1 cellular context compared by ENCODE assay signal in genomic region chr12:32997471-32997870, GRCh38.
TF ChIP-seq lines count a peak whose summit lies in the region.

No MANE protein-coding gene starts in this region.

TF ChIP-seq in H1, 55 proteins besides CTCF, POLR2A, EP300 and RAD21:
- no peak for TF ChIP-seq TBP (IDR thresholded peaks at IDR 0.05; ENCODE audit: low read depth, low read length)
- TF ChIP-seq CEBPB (IDR thresholded peaks at IDR 0.05; ENCODE audit: low read depth, low read length) = no peak
- TF ChIP-seq BRCA1 (IDR thresholded peaks at IDR 0.05; ENCODE audit: low read depth, low read length) = no peak
- TF ChIP-seq MAX (IDR thresholded peaks at IDR 0.05) = no peak
- TF ChIP-seq CHD2 (IDR thresholded peaks at IDR 0.05; ENCODE audit: low read length) = no peak
- no peak for TF ChIP-seq KDM4A (IDR thresholded peaks at IDR 0.05; ENCODE audit: low read depth, low read length, severe bottlenecking)
- no peak for TF ChIP-seq BCL11A (IDR thresholded peaks at IDR 0.05; ENCODE audit: low read depth in 2 of 2, low read length in 2 of 2)
- TF ChIP-seq SP1 (IDR thresholded peaks at IDR 0.05; ENCODE audit: low read depth, low read length) = no peak
- no peak for TF ChIP-seq MAFK (IDR thresholded peaks at IDR 0.05; ENCODE audit: low read depth, low read length)
- no peak for TF ChIP-seq SP4 (IDR thresholded peaks at IDR 0.05; ENCODE audit: low read length)
- TF ChIP-seq HDAC6 (IDR thresholded peaks at IDR 0.05; ENCODE audit: low read depth, low read length) = no peak
- TF ChIP-seq POU5F1 (IDR thresholded peaks at IDR 0.05; ENCODE audit: low read depth, low read length) = no peak
- TF ChIP-seq SIN3A (conservative IDR thresholded peaks at IDR 0.05 in 1 of 2, IDR thresholded peaks at IDR 0.05 in 1 of 2; ENCODE audit: low read depth in 1 of 2, low read length in 2 of 2) = no peak
- TF ChIP-seq E2F6 (IDR thresholded peaks at IDR 0.05) = no peak
- TF ChIP-seq ZNF274 (IDR thresholded peaks at IDR 0.05; ENCODE audit: borderline replicate concordance, extremely low read depth, low read length) = no peak
- TF ChIP-seq YY1 (IDR thresholded peaks at IDR 0.05; ENCODE audit: low read depth, low read length) = no peak
- TF ChIP-seq CBX8 (IDR thresholded peaks at IDR 0.05; ENCODE audit: borderline replicate concordance, low read depth, low read length) = no peak
